ENCODE assay signal across 17 cellular contexts in genomic region chr10:60976687-60977086, GRCh38. TPM values are rescaled to one million over a fixed set of nuclear protein-coding genes. Genes with fewer than 3 reads are reported as not detected.
"Had no signal": no experiment of that assay in that cellular context is flagged by ENCODE, and none has a peak within 500 bp of the region (broad histone marks: within the 10 kb centered on the region; RNA-seq: fewer than 3 reads in every experiment).

No MANE protein-coding gene starts in this region.

- H3K4me3 ChIP-seq: esophagus muscularis mucosa, ovary, right atrium auricular region, suprapubic skin, thyroid gland, uterus had no signal

- H3K9me3 ChIP-seq: esophagus muscularis mucosa, ovary, right atrium auricular region, suprapubic skin, thyroid gland, uterus had no signal

- H3K27ac Mint-ChIP-seq: immature natural killer cell; naive thymus-derived CD8-positive, alpha-beta T cell; type B pancreatic cell had no signal

- H3K36me3 Mint-ChIP-seq: immature natural killer cell; naive thymus-derived CD8-positive, alpha-beta T cell; type B pancreatic cell had no signal

- H3K27me3 Mint-ChIP-seq: type B pancreatic cell had no signal

- H3K4me3 Mint-ChIP-seq: immature natural killer cell; naive thymus-derived CD8-positive, alpha-beta T cell; neural crest cell; type B pancreatic cell had no signal

- H3K4me1 Mint-ChIP-seq: immature natural killer cell; naive thymus-derived CD8-positive, alpha-beta T cell had no signal

- ATAC-seq: left colon; left ventricle myocardium superior; naive thymus-derived CD8-positive, alpha-beta T cell had no signal

- DNase-seq: effector memory CD4-positive, alpha-beta T cell; immature natural killer cell; left colon; left ventricle myocardium superior; naive thymus-derived CD8-positive, alpha-beta T cell; ovary; small intestine; stimulated activated CD4-positive, alpha-beta T cell treated with anti-CD3 and anti-CD28 coated beads, Interleukin-2, amount 100 ng/mL, for 48 hours; stimulated activated naive CD4-positive, alpha-beta T cell treated with Interleukin-2 at 50 U/mL for 16 hours; thyroid gland; uterus had no signal

- FAIRE-seq: small intestine had no signal

- H3K27ac ChIP-seq: epithelial cell of prostate, esophagus muscularis mucosa, ovary, right atrium auricular region, suprapubic skin, thyroid gland, uterus had no signal

- H3K9me3 Mint-ChIP-seq: naive thymus-derived CD8-positive, alpha-beta T cell had no signal

- H3K4me1 ChIP-seq: right atrium auricular region, suprapubic skin, thyroid gland, uterus had no signal

RNA-seq across cellular contexts. Expression of gene RHOBTB1, which starts 32.7 kb away (rescaled TPM):
- polyA plus RNA-seq: naive thymus-derived CD8-positive, alpha-beta T cell had no signal
